ENCODE assay signal across 19 cellular contexts in the genomic region with DNA sequence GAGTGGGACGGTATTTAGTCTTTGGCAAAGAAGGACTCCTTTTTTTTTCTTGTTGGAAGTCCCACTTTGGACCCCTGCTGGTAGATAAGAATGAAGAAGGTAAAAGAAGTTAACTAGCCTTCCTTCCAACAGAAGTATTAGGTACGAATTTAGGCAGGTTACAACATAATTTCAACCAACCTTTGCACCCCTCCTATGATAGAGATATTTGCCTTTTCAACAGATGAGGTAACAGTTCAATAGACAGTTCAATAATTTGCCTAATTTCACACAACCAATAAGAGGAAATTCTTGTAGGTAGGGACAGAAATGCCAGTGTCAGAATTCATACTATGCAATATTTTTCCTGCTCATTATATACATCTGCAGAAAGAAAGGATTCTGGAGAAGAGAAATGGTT.
DNase-seq lines count a peak whose midpoint lies in the region; ATAC-seq, FAIRE-seq and TF ChIP-seq lines count a peak whose summit lies in the region.
"Had no signal": no experiment of that assay in that cellular context is flagged by ENCODE, and none has a peak within 500 bp of the region (broad histone marks: within the 10 kb centered on the region; RNA-seq: fewer than 3 reads in every experiment).

No MANE protein-coding gene starts in this region.

- no peaks in the 10 kb centered on the region for H3K9me3 ChIP-seq in heart right ventricle

- peak overlapping the region; percentile 11; the same call in 1 of the 2 replicates for H2AFZ ChIP-seq in KMS-11 (ENCODE audit: low read depth)
- H2AFZ ChIP-seq: GM23248 had no signal

- peak; percentile 14 for ATAC-seq in GM18511 (IDR thresholded peaks at IDR 0.05; ENCODE audit: unreplicated experiment)
- ATAC-seq in left lobe of liver: peak; percentile 84
- ATAC-seq in GM21619 (IDR thresholded peaks at IDR 0.05; ENCODE audit: unreplicated experiment): no peak
- ATAC-seq in HG03432 (IDR thresholded peaks at IDR 0.05; ENCODE audit: unreplicated experiment): no peak
- ATAC-seq in heart right ventricle: no peak
- ATAC-seq in GM18868 (IDR thresholded peaks at IDR 0.05; ENCODE audit: unreplicated experiment): no peak
- ATAC-seq: GM12878, HCT116 had no signal

- no peaks in the 10 kb centered on the region for H4K20me1 ChIP-seq in KMS-11 (ENCODE audit: insufficient read depth)

- no peaks in the 10 kb centered on the region for H3K79me2 ChIP-seq in KMS-11 (ENCODE audit: insufficient read depth, low read depth)

- DNase-seq in GM19239 (ENCODE audit: insufficient read length, low spot score) (no peak), left lobe of liver (ENCODE audit: low spot score) (no peak), heart right ventricle (no peak)
- DNase-seq: C1 segment of cervical spinal cord; Calu3; CD4-positive, alpha-beta memory T cell; COR-L47; DMS53; DND-41; GDM1; GM23248; H9 had no signal

- no peaks in the 10 kb centered on the region for H3K36me3 ChIP-seq in KMS-11 (ENCODE audit: insufficient read depth)
- peaks cover 0 to 5% (median 0%) of the 10 kb centered on the region in 9 donors for H3K36me3 ChIP-seq in heart right ventricle

- intact Hi-C loops in heart right ventricle (cut with DNase I): no loop called here

- H3K4me1 ChIP-seq in KMS-11 (ENCODE audit: low read depth, poor library complexity, severe bottlenecking) (peaks cover 23% of the 10 kb centered on the region), heart right ventricle (peaks cover 0 to 32% (median 0%) of the 10 kb centered on the region in 9 donors)

- no peak overlapping the region for H3K9ac ChIP-seq in KMS-11
- H3K9ac ChIP-seq: GM23248 had no signal

- H3K27me3 ChIP-seq in KMS-11 (ENCODE audit: insufficient read depth, low read depth): no peaks in the 10 kb centered on the region
- H3K27me3 ChIP-seq in heart right ventricle: no peaks in the 10 kb centered on the region

- H3K4me2 ChIP-seq in KMS-11: peak overlapping the region; percentile 39

- H3K4me3 ChIP-seq in KMS-11 (IDR thresholded peaks at IDR 0.05; ENCODE audit: insufficient read depth, low read depth, low read length) (peak overlapping the region; percentile 80), heart right ventricle (no peak overlapping the region)
- H3K4me3 ChIP-seq: GM12878, GM23248 had no signal

- FAIRE-seq in GM19239 (lab: Jason Lieb, UNC): peak; percentile 18

- peak overlapping the region; percentile 10; the same call in 1 of the 2 replicates for H3K27ac ChIP-seq in KMS-11
- no peak overlapping the region for H3K27ac ChIP-seq in heart right ventricle
- H3K27ac ChIP-seq: GM23248 had no signal

- 80 to 87% methylated on average over 2 of the region's 2 CpGs for WGBS in heart right ventricle, 2 donors

- no peak for TF ChIP-seq CTCF in KMS-11 (conservative IDR thresholded peaks at IDR 0.05; ENCODE audit: low read depth, low read length)
- TF ChIP-seq CTCF in heart right ventricle (IDR thresholded peaks at IDR 0.05): no peak

Comparison
In these comparisons a context has a peak if more than half of its experiments do, and no peak if none do; other contexts are left out.
1. ATAC-seq: peak in GM18511 (single experiment) and left lobe of liver (single experiment); none in GM21619 (single experiment), HG03432 (single experiment), heart right ventricle (0 of 8) and GM18868 (single experiment).